ENCODE assay signal across 28 cellular contexts in genomic region chr1:33224166-33224707, GRCh38.
"Had no signal": no experiment of that assay in that cellular context is flagged by ENCODE, and none has a peak within 500 bp of the region (broad histone marks: within the 10 kb centered on the region; RNA-seq: fewer than 3 reads in every experiment).

No MANE protein-coding gene starts in this region.

- DNase-seq: natural killer cell; occipital lobe; ovary; posterior cingulate gyrus; psoas muscle; right cardiac atrium; spleen; stimulated activated CD4-positive, alpha-beta T cell treated with anti-CD3 and anti-CD28 coated beads, Interleukin-12 subunit alpha, Interleukin-12 subunit beta, amount 100 ng/mL, for 4 hours; stimulated activated CD4-positive, alpha-beta T cell treated with anti-CD3 and anti-CD28 coated beads, Interleukin-1b, Interleukin-23, amount 100 ng/mL, for 48 hours; stimulated activated CD4-positive, alpha-beta T cell treated with anti-CD3 and anti-CD28 coated beads, Interleukin-4, amount 100 ng/mL, for 1 hour; stimulated activated CD4-positive, alpha-beta T cell treated with anti-CD3 and anti-CD28 coated beads, Interleukin-4, amount 100 ng/mL, for 4 hours; stimulated activated CD8-positive, alpha-beta memory T cell treated with anti-CD3 and anti-CD28 coated beads, Interleukin-4, amount 100 ng/mL, for 48 hours; stimulated activated naive CD4-positive, alpha-beta T cell; stimulated activated naive CD8-positive, alpha-beta T cell treated with anti-CD3 and anti-CD28 coated beads, Interleukin-15, amount 100 ng/mL, for 72 hours; stimulated activated naive CD8-positive, alpha-beta T cell treated with anti-CD3 and anti-CD28 coated beads, Interleukin-15, Interleukin-2, amounts not matched to agents 100 U/mL and 50 U/mL, for 24 hours; substantia nigra; testis; tibial artery; transverse colon; upper lobe of right lung; uterus had no signal

- ATAC-seq: natural killer cell; psoas muscle; right cardiac atrium; sciatic nerve; stimulated activated memory B cell treated with anti-CD40 and anti-IgM and Interleukin-4, amounts not matched to agents 10 μg/mL and 1 μg/mL and 100 μg/mL, for 72 hours; stimulated activated naive CD8-positive, alpha-beta T cell treated with anti-CD3 and anti-CD28 coated beads, Interleukin-15, amount 100 ng/mL, for 72 hours; stimulated activated naive CD8-positive, alpha-beta T cell treated with anti-CD3 and anti-CD28 coated beads, Interleukin-15, Interleukin-2, amounts not matched to agents 100 U/mL and 50 U/mL, for 24 hours; upper lobe of right lung had no signal

- H3K27me3 ChIP-seq: neural progenitor cell, ovary, suprapubic skin, testis, tibial artery, transverse colon, upper lobe of right lung, uterus had no signal

- H2AFZ ChIP-seq: neural progenitor cell, parathyroid adenoma had no signal

- H3K4me3 ChIP-seq: neural progenitor cell, ovary, psoas muscle, skin epidermis, smooth muscle cell, spleen, suprapubic skin, testis, tibial artery, transverse colon, upper lobe of right lung, uterus had no signal

- H3K27ac ChIP-seq: neural progenitor cell, ovary, parathyroid adenoma, psoas muscle, skin epidermis, spleen, suprapubic skin, testis, tibial artery, transverse colon, upper lobe of right lung, uterus had no signal

- H3K9me3 ChIP-seq: ovary, suprapubic skin, testis, upper lobe of right lung, uterus had no signal

- H3K4me1 ChIP-seq: neural progenitor cell, parathyroid adenoma, psoas muscle, testis, transverse colon, uterus had no signal

- H3K79me2 ChIP-seq: parathyroid adenoma had no signal

- H3K9ac ChIP-seq: neural progenitor cell, parathyroid adenoma had no signal

- H3K4me2 ChIP-seq: neural progenitor cell, smooth muscle cell had no signal

- H3K36me3 ChIP-seq: neural progenitor cell, ovary, spleen, suprapubic skin, tibial artery, transverse colon, upper lobe of right lung, uterus had no signal
